Comparison of ENCODE assay signal across 8 cellular contexts in the genomic region with DNA sequence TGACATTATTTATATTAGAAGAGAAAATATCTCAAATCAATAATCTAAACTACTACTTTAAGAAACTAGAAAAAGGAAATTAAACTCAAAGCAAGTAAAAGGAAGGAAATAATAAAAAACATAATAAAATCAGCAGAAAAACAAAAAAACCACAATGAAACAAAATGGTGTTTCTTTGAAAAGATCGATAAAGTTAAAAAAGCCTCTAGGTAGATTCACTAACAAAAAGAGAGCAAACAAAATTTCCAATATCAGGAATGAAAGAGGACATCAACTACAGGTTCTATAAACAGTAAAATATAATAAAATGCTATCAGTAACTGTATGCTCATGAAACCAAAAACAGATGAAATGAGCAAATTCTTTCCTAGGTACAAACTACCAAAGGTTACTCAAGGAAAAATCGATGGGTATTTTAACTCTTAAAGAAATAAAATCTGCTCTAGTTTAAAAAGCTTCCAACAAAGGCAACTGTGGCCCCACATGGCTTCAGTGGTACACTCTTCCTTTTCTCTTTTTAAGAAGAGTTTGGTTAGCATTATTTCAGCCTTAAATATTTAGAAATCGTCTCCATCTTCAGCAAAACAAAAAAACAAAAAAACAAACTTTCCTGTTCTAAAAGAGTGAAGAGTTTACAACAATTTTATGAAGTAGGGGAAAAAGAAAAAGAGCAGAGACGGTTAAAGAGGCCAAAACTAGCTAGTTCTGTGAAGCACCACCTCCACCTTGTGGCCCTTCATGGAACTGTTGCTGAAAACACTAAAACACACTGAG.
DNase-seq lines count a peak whose midpoint lies in the region; ATAC-seq and TF ChIP-seq lines count a peak whose summit lies in the region.

No MANE protein-coding gene starts in this region.

- ATAC-seq in naive B cell (ENCODE audit: low read depth in 2 of 2): peak in 1 of 2 donors; percentile 15
- no peak for ATAC-seq in HG02981 (IDR thresholded peaks at IDR 0.05; ENCODE audit: unreplicated experiment)

- POLR2A ChIA-PET in HEK293T (lab: Yijun Ruan, JAX): interaction anchor here (2.0 kb wide), 1 partner anchor 486 kb away, joined by 9 read pairs; no protein-coding TSS in a partner anchor

- H3K27ac Mint-ChIP-seq in naive B cell: peak overlapping the region in 5 of 6 donors; percentile 24 to 93 (median 48)
- H3K27ac Mint-ChIP-seq in stimulated activated naive CD8-positive, alpha-beta T cell treated with anti-CD3 and anti-CD28 coated beads, Interleukin-15, Interleukin-2, amounts not matched to agents 100 ng/mL and 50 ng/mL, for 24 hours: peak overlapping the region; percentile 59

- H3K4me3 ChIP-seq in epithelial cell of esophagus (ENCODE audit: low read length): no peak overlapping the region

- DNase-seq in HEK293T (ENCODE audit: extremely low spot score) (peak; percentile 59), NOMO-1 treated with dmso at 0.1 percent for 144 hours (lab: John Stamatoyannopoulos, UW; ENCODE audit: unreplicated experiment) (peak; percentile 10), epithelial cell of esophagus (ENCODE audit: low read depth) (peak; percentile 61), naive B cell (peak; percentile 57)
- peak; percentile 14 for DNase-seq in activated CD8-positive, alpha-beta memory T cell treated with anti-CD3 and anti-CD28 coated beads, Interleukin-2, amount 50 U/mL, for 1 hour (ENCODE audit: extremely low read depth)

- CTCF ChIA-PET in HEK293T (lab: Yijun Ruan, JAX): interaction anchor here (0.5 to 1.5 kb wide), 8 partner anchors 9 to 484 kb away, joined by 3 to 9 read pairs (median 4); no protein-coding TSS in a partner anchor

- no peaks in the 10 kb centered on the region for H3K9me3 Mint-ChIP-seq in naive B cell
- H3K9me3 Mint-ChIP-seq in stimulated activated naive CD8-positive, alpha-beta T cell treated with anti-CD3 and anti-CD28 coated beads, Interleukin-15, Interleukin-2, amounts not matched to agents 100 ng/mL and 50 ng/mL, for 24 hours: no peaks in the 10 kb centered on the region

- H3K4me1 Mint-ChIP-seq in naive B cell: peaks cover 5 to 24% (median 20%) of the 10 kb centered on the region in 3 donors
- peaks cover 41% of the 10 kb centered on the region for H3K4me1 Mint-ChIP-seq in stimulated activated naive CD8-positive, alpha-beta T cell treated with anti-CD3 and anti-CD28 coated beads, Interleukin-15, Interleukin-2, amounts not matched to agents 100 ng/mL and 50 ng/mL, for 24 hours (ENCODE audit: low read depth)

- TF ChIP-seq CTCF in C4-2B (conservative IDR thresholded peaks at IDR 0.05): peak; percentile 95
- peak; percentile 99 for TF ChIP-seq CTCF in epithelial cell of esophagus (IDR thresholded peaks at IDR 0.05; ENCODE audit: insufficient read depth, low read depth, low read length, missing control alignments)

- H3K27me3 Mint-ChIP-seq in naive B cell: no peaks in the 10 kb centered on the region
- no peaks in the 10 kb centered on the region for H3K27me3 Mint-ChIP-seq in stimulated activated naive CD8-positive, alpha-beta T cell treated with anti-CD3 and anti-CD28 coated beads, Interleukin-15, Interleukin-2, amounts not matched to agents 100 ng/mL and 50 ng/mL, for 24 hours

- H3K36me3 Mint-ChIP-seq in naive B cell: no peaks in the 10 kb centered on the region
- peaks cover 16% of the 10 kb centered on the region for H3K36me3 Mint-ChIP-seq in stimulated activated naive CD8-positive, alpha-beta T cell treated with anti-CD3 and anti-CD28 coated beads, Interleukin-15, Interleukin-2, amounts not matched to agents 100 ng/mL and 50 ng/mL, for 24 hours (ENCODE audit: low read depth)

- H3K27ac ChIP-seq in C4-2B: no peak overlapping the region

- H3K4me3 Mint-ChIP-seq in naive B cell: peak overlapping the region in 1 of 8 donors; percentile 16
- H3K4me3 Mint-ChIP-seq in stimulated activated naive CD8-positive, alpha-beta T cell treated with anti-CD3 and anti-CD28 coated beads, Interleukin-15, Interleukin-2, amounts not matched to agents 100 ng/mL and 50 ng/mL, for 24 hours: no peak overlapping the region

TF ChIP-seq in HEK293T, 16 proteins besides CTCF, POLR2A, EP300 and RAD21:
- no peak for TF ChIP-seq FOXK2 (IDR thresholded peaks at IDR 0.05)

Comparison
In these comparisons a context has a peak if more than half of its experiments do, and no peak if none do; other contexts are left out.
1. DNase-seq: peak in every context shown above with its lines; median percentile 61 in epithelial cell of esophagus; 59 in HEK293T; 57 in naive B cell; 14 in activated CD8-positive, alpha-beta memory T cell treated with anti-CD3 and anti-CD28 coated beads, Interleukin-2, amount 50 U/mL, for 1 hour; 10 in NOMO-1 treated with dmso at 0.1 percent for 144 hours.